ENCODE assay signal across 20 cellular contexts in genomic region chr3:128983293-128984069, GRCh38. TPM values are rescaled to one million over a fixed set of nuclear protein-coding genes. Genes with fewer than 3 reads are reported as not detected.
"Had no signal": no experiment of that assay in that cellular context is flagged by ENCODE, and none has a peak within 500 bp of the region (broad histone marks: within the 10 kb centered on the region; RNA-seq: fewer than 3 reads in every experiment).

No MANE protein-coding gene starts in this region.

- ATAC-seq: activated CD4-positive, CD25-positive, alpha-beta regulatory T cell treated with anti-CD3 and anti-CD28 coated beads, Interleukin-2, amount 50 U/mL, for 24 hours; activated T-helper 17 cell treated with anti-CD3 and anti-CD28 coated beads, Interleukin-2, amount 50 U/mL, for 72 hours; left lung; psoas muscle; right lobe of liver; stimulated activated naive CD8-positive, alpha-beta T cell treated with anti-CD3 and anti-CD28 coated beads, Interleukin-15, amount 100 ng/mL, for 72 hours had no signal

- DNase-seq: activated CD4-positive, alpha-beta T cell treated with anti-CD3 and anti-CD28 coated beads, Interleukin-2, amount 50 U/mL, for 4 hours; activated naive CD4-positive, alpha-beta T cell treated with anti-CD3 and anti-CD28 coated beads, Interleukin-2, amount 10 ng/mL, durations not matched to agents 7 days and 5 days; activated T-cell treated with anti-CD3 and anti-CD28 coated beads for 4 hours; dermis blood vessel endothelial cell; hippocampal formation; kidney; left lung; mesendoderm; nephron progenitor cell; psoas muscle; spleen; stimulated activated naive CD8-positive, alpha-beta T cell treated with anti-CD3 and anti-CD28 coated beads, Interleukin-15, amount 100 ng/mL, for 72 hours; T-helper 9 cell; upper lobe of left lung had no signal

- H3K36me3 Mint-ChIP-seq: activated naive CD4-positive, alpha-beta T cell treated with anti-CD3 and anti-CD28 coated beads, Interleukin-2, amount 10 ng/mL, durations not matched to agents 7 days and 5 days had no signal

- H3K27me3 Mint-ChIP-seq: activated T-helper 17 cell treated with anti-CD3 and anti-CD28 coated beads, Interleukin-2, amount 50 U/mL, for 72 hours; stimulated activated naive CD8-positive, alpha-beta T cell treated with anti-CD3 and anti-CD28 coated beads, Interleukin-15, amount 100 ng/mL, for 72 hours had no signal

- H3K27me3 ChIP-seq: ascending aorta, breast epithelium, left lung, right lobe of liver, spleen, upper lobe of left lung had no signal

- H3K27ac Mint-ChIP-seq: activated naive CD4-positive, alpha-beta T cell treated with anti-CD3 and anti-CD28 coated beads, Interleukin-2, amount 10 ng/mL, durations not matched to agents 7 days and 5 days; activated T-helper 17 cell treated with anti-CD3 and anti-CD28 coated beads, Interleukin-2, amount 50 U/mL, for 72 hours; nephron progenitor cell; stimulated activated naive CD8-positive, alpha-beta T cell treated with anti-CD3 and anti-CD28 coated beads, Interleukin-15, amount 100 ng/mL, for 72 hours had no signal

- H3K4me3 ChIP-seq: ascending aorta, breast epithelium, left lung, psoas muscle, right lobe of liver, spleen, upper lobe of left lung had no signal

- H3K9me3 ChIP-seq: ascending aorta, breast epithelium, left lung, psoas muscle, right lobe of liver, spleen, upper lobe of left lung had no signal

- H3K4me1 Mint-ChIP-seq: activated T-helper 17 cell treated with anti-CD3 and anti-CD28 coated beads, Interleukin-2, amount 50 U/mL, for 72 hours; nephron progenitor cell; stimulated activated naive CD8-positive, alpha-beta T cell treated with anti-CD3 and anti-CD28 coated beads, Interleukin-15, amount 100 ng/mL, for 72 hours had no signal

- H3K4me3 Mint-ChIP-seq: activated naive CD4-positive, alpha-beta T cell treated with anti-CD3 and anti-CD28 coated beads, Interleukin-2, amount 10 ng/mL, durations not matched to agents 7 days and 5 days; activated T-helper 17 cell treated with anti-CD3 and anti-CD28 coated beads, Interleukin-2, amount 50 U/mL, for 72 hours; nephron progenitor cell; stimulated activated naive CD8-positive, alpha-beta T cell treated with anti-CD3 and anti-CD28 coated beads, Interleukin-15, amount 100 ng/mL, for 72 hours had no signal

- H3K4me1 ChIP-seq: ascending aorta, breast epithelium, left lung, psoas muscle, right lobe of liver, spleen, upper lobe of left lung had no signal

- H3K36me3 ChIP-seq: ascending aorta, breast epithelium, left lung, right lobe of liver, spleen, upper lobe of left lung had no signal

- H3K27ac ChIP-seq: ascending aorta, breast epithelium, left lung, psoas muscle, right lobe of liver, spleen, upper lobe of left lung had no signal

- FAIRE-seq: kidney had no signal

- H3K9me3 Mint-ChIP-seq: activated naive CD4-positive, alpha-beta T cell treated with anti-CD3 and anti-CD28 coated beads, Interleukin-2, amount 10 ng/mL, durations not matched to agents 7 days and 5 days; activated T-helper 17 cell treated with anti-CD3 and anti-CD28 coated beads, Interleukin-2, amount 50 U/mL, for 72 hours; stimulated activated naive CD8-positive, alpha-beta T cell treated with anti-CD3 and anti-CD28 coated beads, Interleukin-15, amount 100 ng/mL, for 72 hours had no signal

RNA-seq across cellular contexts. Expression of gene CFAP92, which starts 10.4 kb away (rescaled TPM):
- total RNA-seq: ascending aorta, osteocyte had no signal

RNA-seq across cellular contexts. Expression of gene EFCC1, which starts 17.6 kb away (rescaled TPM):
- total RNA-seq: activated T-helper 17 cell treated with anti-CD3 and anti-CD28 coated beads, Interleukin-2, amount 50 U/mL, for 72 hours; osteocyte had no signal
